8 cellular contexts compared by ENCODE assay signal in genomic region chr1:150549496-150550221, GRCh38. TPM values are rescaled to one million over a fixed set of nuclear protein-coding genes. Genes with fewer than 3 reads are reported as not detected.
DNase-seq lines count a peak whose midpoint lies in the region; ATAC-seq, FAIRE-seq and TF ChIP-seq lines count a peak whose summit lies in the region.

No MANE protein-coding gene starts in this region.

- H3K9me3 ChIP-seq in MG63 (no peaks in the 10 kb centered on the region), endothelial cell of umbilical vein (replicated peaks; ENCODE audit: control insufficient read depth, insufficient read depth, low read length) (no peaks in the 10 kb centered on the region)

- no peaks in the 10 kb centered on the region for H4K20me1 ChIP-seq in endothelial cell of umbilical vein (replicated peaks; ENCODE audit: control insufficient read depth, extremely low read depth, insufficient read depth, low read length)

- peak overlapping the region; percentile 59 to 92 (median 84) for H3K4me3 Mint-ChIP-seq in naive B cell

- H3K36me3 ChIP-seq in MG63: no peaks in the 10 kb centered on the region
- no peaks in the 10 kb centered on the region for H3K36me3 ChIP-seq in endothelial cell of umbilical vein (ENCODE audit: control insufficient read depth in 2 of 2, extremely low read depth in 1 of 2, insufficient read depth in 2 of 2, low read length in 2 of 2)

- no peaks in the 10 kb centered on the region for H3K9me1 ChIP-seq in endothelial cell of umbilical vein (replicated peaks; ENCODE audit: control insufficient read depth, extremely low read depth, insufficient read depth, low read length)

- CTCF ChIA-PET in endothelial cell of umbilical vein (lab: Charles Lee): interaction anchor here (1.1 to 6.7 kb wide), 7 partner anchors 10 to 84 kb away, joined by 3 to 55 read pairs (median 5); no protein-coding TSS in a partner anchor

- no TSS peak for BruUV-seq in endothelial cell of umbilical vein (replicated peaks; lab: Mats Ljungman, UMichigan)

- no peaks in the 10 kb centered on the region for H3K36me3 Mint-ChIP-seq in naive B cell

- dilution Hi-C loops in endothelial cell of umbilical vein (cut with MboI; ENCODE audit: extremely low pct_ligation_motif_present, low sequenced_read_pairs): no loop called here

- FAIRE-seq in endothelial cell of umbilical vein (lab: Jason Lieb, UNC): no peak

- no peak overlapping the region for H3K27ac ChIP-seq in endothelial cell of umbilical vein (ENCODE audit: insufficient read depth, low read depth, low read length)

- DNase-seq in AG08396 (ENCODE audit: low spot score) (peak; percentile 75), MG63 (peak; percentile 45), endothelial cell of umbilical vein (ENCODE audit: low read depth, low spot score) (no peak), naive B cell (no peak), OCI-M1 (lab: John Stamatoyannopoulos, UW) (no peak), NCI-H526 treated with DMSO at 0.1 percent for 48 hours (lab: John Stamatoyannopoulos, UW) (no peak)

- H3K79me2 ChIP-seq in endothelial cell of umbilical vein (ENCODE audit: control insufficient read depth, insufficient read depth, low read length): no peaks in the 10 kb centered on the region

- H2AFZ ChIP-seq in endothelial cell of umbilical vein (ENCODE audit: low read depth, low read length): peak overlapping the region; percentile 30

- peaks cover 22% of the 10 kb centered on the region for H3K4me1 ChIP-seq in endothelial cell of umbilical vein (ENCODE audit: control insufficient read depth, extremely low read depth, insufficient read depth, low read length)

- ATAC-seq in naive B cell (ENCODE audit: low read depth in 2 of 2) (peak in 1 of 2 donors; percentile 2), GM21360 (IDR thresholded peaks at IDR 0.05; ENCODE audit: unreplicated experiment) (no peak), HG02678 (IDR thresholded peaks at IDR 0.05; ENCODE audit: unreplicated experiment) (no peak)

- H3K4me3 ChIP-seq in MG63 (peak overlapping the region; percentile 52), endothelial cell of umbilical vein (replicated peaks in 1 of 3; ENCODE audit: insufficient read depth in 1 of 3, low read depth in 1 of 3, low read length in 3 of 3) (peak overlapping the region in 2 of 3 experiments; percentile 25 to 34)

- TF ChIP-seq CTCF in endothelial cell of umbilical vein (IDR thresholded peaks at IDR 0.05; ENCODE audit: extremely low read depth in 1 of 2, insufficient read depth in 1 of 2, low read depth in 1 of 2, low read length in 2 of 2): no peak

- TF ChIP-seq POLR2A in endothelial cell of umbilical vein (IDR thresholded peaks at IDR 0.05; ENCODE audit: low read depth, low read length): no peak

- H3K4me1 Mint-ChIP-seq in naive B cell: peaks cover 23 to 31% (median 29%) of the 10 kb centered on the region in 3 donors

- intact Hi-C loops in endothelial cell of umbilical vein (cut with micrococcal nuclease): loop anchor here (5.0 kb wide), 1 partner anchor 87 kb away; no protein-coding TSS in a partner anchor

- H3K9ac ChIP-seq in endothelial cell of umbilical vein (replicated peaks; ENCODE audit: extremely low read depth, insufficient read depth, low read length): no peak overlapping the region

- peaks cover 7 to 34% (median 12%) of the 10 kb centered on the region in 3 donors for H3K27me3 Mint-ChIP-seq in naive B cell

- no peaks in the 10 kb centered on the region for H3K9me3 Mint-ChIP-seq in naive B cell

- H3K27ac Mint-ChIP-seq in naive B cell: peak overlapping the region in 3 of 6 donors; percentile 47 to 59 (median 47)

- peak overlapping the region; percentile 49 for H3K4me2 ChIP-seq in endothelial cell of umbilical vein (ENCODE audit: insufficient read depth, low read length)

- POLR2A ChIA-PET in endothelial cell of umbilical vein (lab: Charles Lee): no interaction called here

- no peaks in the 10 kb centered on the region for H3K27me3 ChIP-seq in MG63
- H3K27me3 ChIP-seq in endothelial cell of umbilical vein (ENCODE audit: control insufficient read depth in 2 of 2, insufficient read depth in 2 of 2, low read length in 2 of 2): peaks cover 2 to 3% of the 10 kb centered on the region in 2 experiments

TF ChIP-seq in endothelial cell of umbilical vein, 7 proteins besides CTCF, POLR2A, EP300 and RAD21:
- no peak for TF ChIP-seq POLR2AphosphoS5 (IDR thresholded peaks at IDR 0.05; ENCODE audit: insufficient read depth, low read depth, low read length)
- no peak for TF ChIP-seq MYC (IDR thresholded peaks at IDR 0.05; ENCODE audit: low read depth, low read length)
- TF ChIP-seq JUN (IDR thresholded peaks at IDR 0.05; ENCODE audit: borderline replicate concordance, insufficient read depth, insufficient read length, low read depth): no peak
- no peak for TF ChIP-seq MAX (IDR thresholded peaks at IDR 0.05; ENCODE audit: insufficient read depth, insufficient read length)
- no peak for TF ChIP-seq GATA2 (IDR thresholded peaks at IDR 0.05; ENCODE audit: insufficient read depth, insufficient read length, low read depth, low read length)
- no peak for TF ChIP-seq FOS (IDR thresholded peaks at IDR 0.05; ENCODE audit: borderline replicate concordance, insufficient read depth, low read length)
- no peak for TF ChIP-seq EZH2 (IDR thresholded peaks at IDR 0.05; ENCODE audit: borderline replicate concordance, low read depth, low read length, severe bottlenecking)

RNA-seq across cellular contexts. Expression of gene ADAMTSL4, which starts 0.5 kb away (rescaled TPM):
- total RNA-seq in MG63 (2014; rRNA removed; shearing (Covaris generic); ENCODE audit: low replicate concordance): 3.3 and 3.5 TPM in 2 replicates
- 0.37 and 0.73 TPM in 2 replicates for total RNA-seq in endothelial cell of umbilical vein
- 0.96 and 1.0 TPM in 2 replicates for polyA plus RNA-seq in endothelial cell of umbilical vein
- 0.67 and 0.75 TPM in 2 replicates for polyA plus RNA-seq in endothelial cell of umbilical vein (2011; cell fraction: cytosol; rRNA removed)
- 0.63 and 0.74 TPM in 2 replicates for polyA plus RNA-seq in endothelial cell of umbilical vein (2011; cell fraction: nucleus; rRNA removed)
- polyA plus RNA-seq in endothelial cell of umbilical vein (2012): 3.0 and 3.6 TPM in 2 replicates
- 2.5 and 4.0 TPM in 2 replicates for polyA minus RNA-seq in endothelial cell of umbilical vein
- 2.8 TPM for polyA minus RNA-seq in endothelial cell of umbilical vein (2011; cell fraction: cytosol; rRNA and poly(A)+ RNA removed)
- polyA minus RNA-seq in endothelial cell of umbilical vein (2011; cell fraction: nucleus; rRNA and poly(A)+ RNA removed): 0.58 TPM in 1 of 2 replicates, not detected in the other
- polyA plus RNA-seq in naive B cell (ENCODE audit: low read depth in 6 of 6): not detected

RNA-seq across cellular contexts. Expression of gene MCL1, which starts 29.8 kb away (rescaled TPM):
- 148 and 184 TPM in 2 replicates for total RNA-seq in MG63 (2014; rRNA removed; shearing (Covaris generic); ENCODE audit: low replicate concordance)
- total RNA-seq in endothelial cell of umbilical vein: 186 and 212 TPM in 2 replicates
- polyA plus RNA-seq in endothelial cell of umbilical vein (63.9 and 87.3 TPM in 2 replicates), naive B cell (ENCODE audit: low read depth in 6 of 6) (100 to 1,000 TPM in 2 of 6 donors, 10 to 100 TPM in 4; 44.8 to 110 (median 95.1) TPM)
- 71.3 and 83.7 TPM in 2 replicates for polyA plus RNA-seq in endothelial cell of umbilical vein (2011; cell fraction: cytosol; rRNA removed)
- polyA plus RNA-seq in endothelial cell of umbilical vein (2011; cell fraction: nucleus; rRNA removed): 334 and 381 TPM in 2 replicates
- polyA plus RNA-seq in endothelial cell of umbilical vein (2012): 120 and 171 TPM in 2 replicates
- 129 and 158 TPM in 2 replicates for polyA minus RNA-seq in endothelial cell of umbilical vein
- 105 TPM for polyA minus RNA-seq in endothelial cell of umbilical vein (2011; cell fraction: cytosol; rRNA and poly(A)+ RNA removed)
- polyA minus RNA-seq in endothelial cell of umbilical vein (2011; cell fraction: nucleus; rRNA and poly(A)+ RNA removed): 263 and 290 TPM in 2 replicates

RNA-seq across cellular contexts. Expression of gene FALEC, which starts 34.1 kb away (rescaled TPM):
- not detected in 2 replicates for total RNA-seq in MG63 (2014; rRNA removed; shearing (Covaris generic); ENCODE audit: low replicate concordance)
- not detected in 2 replicates for total RNA-seq in endothelial cell of umbilical vein
- not detected in 2 replicates for polyA plus RNA-seq in endothelial cell of umbilical vein
- not detected in 2 replicates for polyA plus RNA-seq in endothelial cell of umbilical vein (2011; cell fraction: cytosol; rRNA removed)
- polyA plus RNA-seq in endothelial cell of umbilical vein (2011; cell fraction: nucleus; rRNA removed): not detected in 2 replicates
- not detected in 2 replicates for polyA plus RNA-seq in endothelial cell of umbilical vein (2012)
- 0.42 TPM in 1 of 2 replicates, not detected in the other for polyA minus RNA-seq in endothelial cell of umbilical vein
- not detected for polyA minus RNA-seq in endothelial cell of umbilical vein (2011; cell fraction: cytosol; rRNA and poly(A)+ RNA removed)
- not detected in 2 replicates for polyA minus RNA-seq in endothelial cell of umbilical vein (2011; cell fraction: nucleus; rRNA and poly(A)+ RNA removed)
- polyA plus RNA-seq in naive B cell (ENCODE audit: low read depth in 6 of 6): 1 to 10 TPM in 3 of 6 donors, under 1 TPM in 1, not detected in 2; 0.68 to 2.6 (median 1.3) TPM

RNA-seq across cellular contexts. Expression of gene ECM1, which starts 41.8 kb away (rescaled TPM):
- total RNA-seq in MG63 (2014; rRNA removed; shearing (Covaris generic); ENCODE audit: low replicate concordance): 9.9 and 13.8 TPM in 2 replicates
- total RNA-seq in endothelial cell of umbilical vein: 7.2 and 7.3 TPM in 2 replicates
- 16.6 and 20.5 TPM in 2 replicates for polyA plus RNA-seq in endothelial cell of umbilical vein
- polyA plus RNA-seq in endothelial cell of umbilical vein (2011; cell fraction: cytosol; rRNA removed): 8.3 and 10.8 TPM in 2 replicates
- polyA plus RNA-seq in endothelial cell of umbilical vein (2011; cell fraction: nucleus; rRNA removed): 12.9 and 14.6 TPM in 2 replicates
- 8.8 and 12.4 TPM in 2 replicates for polyA plus RNA-seq in endothelial cell of umbilical vein (2012)
- 7.0 and 10.2 TPM in 2 replicates for polyA minus RNA-seq in endothelial cell of umbilical vein
- 3.7 TPM for polyA minus RNA-seq in endothelial cell of umbilical vein (2011; cell fraction: cytosol; rRNA and poly(A)+ RNA removed)
- polyA minus RNA-seq in endothelial cell of umbilical vein (2011; cell fraction: nucleus; rRNA and poly(A)+ RNA removed): 2.5 and 2.9 TPM in 2 replicates
- not detected for polyA plus RNA-seq in naive B cell (ENCODE audit: low read depth in 6 of 6)

Comparison
In these comparisons a context has a peak if more than half of its experiments do, and no peak if none do; other contexts are left out.
1. DNase-seq: peak in AG08396 (single experiment) and MG63 (single experiment); none in endothelial cell of umbilical vein (single experiment), naive B cell (single experiment), OCI-M1 (single experiment) and NCI-H526 treated with DMSO at 0.1 percent for 48 hours (single experiment).